In the genomic region with DNA sequence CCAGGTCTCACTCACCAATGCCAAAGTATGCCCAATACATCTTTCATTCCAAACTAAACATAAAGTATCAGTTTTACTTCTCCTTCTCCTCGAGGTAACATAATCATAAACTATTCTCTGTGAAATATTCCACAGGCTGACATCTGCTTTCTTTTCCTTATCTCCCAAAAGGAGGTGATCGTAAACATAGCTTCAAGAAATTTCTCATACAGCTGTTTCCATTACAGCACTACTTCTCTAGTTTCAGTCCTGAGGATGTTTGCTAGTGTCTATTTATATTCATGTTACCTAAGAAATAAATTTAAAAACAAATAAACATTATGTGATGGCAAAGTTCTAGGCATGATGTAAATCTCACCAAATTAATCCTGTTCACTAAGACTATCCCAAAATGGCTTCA, we compare ENCODE assay signal across 17 cellular contexts.
DNase-seq lines count a peak whose midpoint lies in the region; ATAC-seq and TF ChIP-seq lines count a peak whose summit lies in the region.
"Had no signal": no experiment of that assay in that cellular context is flagged by ENCODE, and none has a peak within 500 bp of the region (broad histone marks: within the 10 kb centered on the region; RNA-seq: fewer than 3 reads in every experiment).

No MANE protein-coding gene starts in this region.

- no peak overlapping the region for H3K4me2 ChIP-seq in osteoblast (ENCODE audit: insufficient read depth, low read length)
- H3K4me2 ChIP-seq: BLaER1 had no signal

- TF ChIP-seq CTCF in 22Rv1 (IDR thresholded peaks at IDR 0.05) (no peak), choroid plexus epithelial cell (conservative IDR thresholded peaks at IDR 0.05; ENCODE audit: low read depth, low read length) (no peak), osteoblast (IDR thresholded peaks at IDR 0.05; ENCODE audit: extremely low read depth, low read depth, low read length) (no peak), osteocyte (IDR thresholded peaks at IDR 0.05) (no peak)

- no peak overlapping the region for H2AFZ ChIP-seq in osteoblast (ENCODE audit: low read length)

- no peaks in the 10 kb centered on the region for H4K20me1 ChIP-seq in osteoblast (ENCODE audit: insufficient read depth, low read length)
- H4K20me1 ChIP-seq: BLaER1 had no signal

- no peaks in the 10 kb centered on the region for H3K27me3 Mint-ChIP-seq in activated naive CD4-positive, alpha-beta T cell treated with anti-CD3 and anti-CD28 coated beads for 36 hours (ENCODE audit: low read depth)
- H3K27me3 Mint-ChIP-seq in osteocyte (ENCODE audit: unreplicated experiment) = peaks cover 16% of the 10 kb centered on the region

- H3K27ac Mint-ChIP-seq in activated naive CD4-positive, alpha-beta T cell treated with anti-CD3 and anti-CD28 coated beads for 36 hours = no peak overlapping the region
- H3K27ac Mint-ChIP-seq in osteocyte (ENCODE audit: unreplicated experiment) = no peak overlapping the region
- H3K27ac Mint-ChIP-seq: CD14-positive monocyte; CD4-positive, alpha-beta memory T cell; H9 had no signal

- H3K27ac ChIP-seq in 22Rv1 (0 out of 2 replicates have a peak overlapping the region, but pooled peaks have one; percentile 1), osteoblast (ENCODE audit: low read depth, low read length) (no peak overlapping the region)
- H3K27ac ChIP-seq: BLaER1 had no signal

- DNase-seq in choroid plexus epithelial cell (ENCODE audit: low read depth) = peak; percentile 17
- peak; percentile 35 for DNase-seq in fibroblast of gingiva (ENCODE audit: low read depth)
- peak; percentile 60 for DNase-seq in osteoblast (ENCODE audit: insufficient read length, low spot score, missing footprints)
- no peak for DNase-seq in NCI-H510A treated with DMSO at 0.1 percent for 48 hours (lab: John Stamatoyannopoulos, UW)
- no peak for DNase-seq in activated naive CD4-positive, alpha-beta T cell treated with anti-CD3 and anti-CD28 coated beads for 36 hours
- no peak for DNase-seq in osteocyte (ENCODE audit: extremely low spot score, unreplicated experiment)
- DNase-seq: 8988T; CD4-positive, alpha-beta memory T cell; DMS153; DMS79 treated with DMSO at 0.1 percent for 48 hours; GF-D8; H9; IMR-90 had no signal

- H3K4me3 Mint-ChIP-seq in activated naive CD4-positive, alpha-beta T cell treated with anti-CD3 and anti-CD28 coated beads for 36 hours = no peak overlapping the region
- no peak overlapping the region for H3K4me3 Mint-ChIP-seq in osteocyte (ENCODE audit: unreplicated experiment)
- H3K4me3 Mint-ChIP-seq: CD14-positive monocyte; CD4-positive, alpha-beta memory T cell; H9 had no signal

- no peaks in the 10 kb centered on the region for H3K4me1 ChIP-seq in osteoblast (ENCODE audit: insufficient read depth, low read length)

- no peak for ATAC-seq in GM21367 (IDR thresholded peaks at IDR 0.05; ENCODE audit: unreplicated experiment)

- H3K36me3 ChIP-seq in osteoblast (ENCODE audit: insufficient read depth, low read length) = no peaks in the 10 kb centered on the region
- H3K36me3 ChIP-seq: BLaER1 had no signal

- H3K9me3 Mint-ChIP-seq in activated naive CD4-positive, alpha-beta T cell treated with anti-CD3 and anti-CD28 coated beads for 36 hours = no peaks in the 10 kb centered on the region
- no peaks in the 10 kb centered on the region for H3K9me3 Mint-ChIP-seq in osteocyte (ENCODE audit: unreplicated experiment)
- H3K9me3 Mint-ChIP-seq: CD4-positive, alpha-beta memory T cell; H9 had no signal

- H3K79me2 ChIP-seq in osteoblast (ENCODE audit: insufficient read depth, low read length) = no peaks in the 10 kb centered on the region

- no peaks in the 10 kb centered on the region for H3K9me3 ChIP-seq in osteoblast (ENCODE audit: low read depth, low read length)
- H3K9me3 ChIP-seq: BLaER1 had no signal

- H3K27me3 ChIP-seq in osteoblast (ENCODE audit: insufficient read depth, low read length) = peaks cover 15% of the 10 kb centered on the region
- H3K27me3 ChIP-seq: BLaER1 had no signal

- no peaks in the 10 kb centered on the region for H3K36me3 Mint-ChIP-seq in activated naive CD4-positive, alpha-beta T cell treated with anti-CD3 and anti-CD28 coated beads for 36 hours (ENCODE audit: low read depth)
- no peaks in the 10 kb centered on the region for H3K36me3 Mint-ChIP-seq in osteocyte (ENCODE audit: unreplicated experiment)
- H3K36me3 Mint-ChIP-seq: CD14-positive monocyte; CD4-positive, alpha-beta memory T cell had no signal

- intact Hi-C loops in activated naive CD4-positive, alpha-beta T cell treated with anti-CD3 and anti-CD28 coated beads for 36 hours (cut with micrococcal nuclease) = no loop called here

- CTCF ChIA-PET in activated naive CD4-positive, alpha-beta T cell treated with anti-CD3 and anti-CD28 coated beads for 36 hours (lab: Charles Lee) = no interaction called here

- no peak overlapping the region for H3K4me3 ChIP-seq in choroid plexus epithelial cell (ENCODE audit: low read depth, low read length)
- H3K4me3 ChIP-seq in osteoblast (ENCODE audit: insufficient read depth, low read length) = no peak overlapping the region
- H3K4me3 ChIP-seq: BLaER1 had no signal

- H3K4me1 Mint-ChIP-seq in activated naive CD4-positive, alpha-beta T cell treated with anti-CD3 and anti-CD28 coated beads for 36 hours (ENCODE audit: low read depth) = peaks cover 10% of the 10 kb centered on the region
- peaks cover 6% of the 10 kb centered on the region for H3K4me1 Mint-ChIP-seq in osteocyte (ENCODE audit: unreplicated experiment)

Comparison
In these comparisons a context has a peak if more than half of its experiments do, and no peak if none do; other contexts are left out.
1. DNase-seq: peak in choroid plexus epithelial cell (single experiment), fibroblast of gingiva (single experiment) and osteoblast (single experiment); none in NCI-H510A treated with DMSO at 0.1 percent for 48 hours (single experiment), activated naive CD4-positive, alpha-beta T cell treated with anti-CD3 and anti-CD28 coated beads for 36 hours (single experiment) and osteocyte (single experiment).